25 cellular contexts compared by ENCODE assay signal in the genomic region with DNA sequence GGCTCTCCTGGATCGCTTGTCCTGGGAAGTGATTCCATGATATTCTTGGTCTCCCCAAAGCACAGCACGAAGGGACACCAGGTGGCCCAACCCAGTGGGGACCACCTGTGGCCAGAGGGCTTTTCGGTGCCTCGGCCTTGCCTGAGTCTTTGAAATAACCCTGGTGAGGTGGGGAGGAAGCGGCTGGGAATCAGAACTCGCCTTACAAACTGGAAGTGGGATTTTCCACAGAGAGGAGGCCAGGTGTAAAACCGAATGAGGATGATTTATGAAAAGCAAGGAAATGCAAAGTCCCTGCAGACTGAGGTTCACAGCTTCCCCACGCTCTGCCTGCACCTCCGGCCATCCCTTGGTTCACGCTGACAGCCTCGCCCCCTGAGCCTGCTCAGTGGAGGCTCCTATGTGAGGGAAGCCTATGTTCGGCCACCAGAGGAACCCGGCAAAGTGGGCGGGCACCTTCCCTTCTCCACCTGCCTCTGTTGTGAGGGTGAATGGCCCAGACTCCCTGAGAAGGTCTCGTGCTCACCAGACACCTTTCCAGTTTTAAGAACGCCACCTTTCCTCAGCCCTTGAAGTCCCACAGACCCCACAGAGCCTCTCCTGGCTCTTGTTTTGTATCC.
DNase-seq lines count a peak whose midpoint lies in the region; ATAC-seq, FAIRE-seq and TF ChIP-seq lines count a peak whose summit lies in the region.
"Had no signal": no experiment of that assay in that cellular context is flagged by ENCODE, and none has a peak within 500 bp of the region (broad histone marks: within the 10 kb centered on the region; RNA-seq: fewer than 3 reads in every experiment).

No MANE protein-coding gene starts in this region.

- H3K27me3 ChIP-seq in H1 (replicated peaks in 1 of 4; ENCODE audit: control insufficient read depth in 3 of 4, extremely low read depth in 1 of 4, insufficient read depth in 3 of 4, low read length in 3 of 4) (no peaks in the 10 kb centered on the region), PC-9 (ENCODE audit: insufficient read depth, low read depth) (0 out of 2 replicates have a peak, but pooled peaks cover 3% of the 10 kb centered on the region)
- H3K27me3 ChIP-seq: BLaER1 had no signal

- CTCF ChIA-PET in H1 (lab: Charles Lee; ENCODE audit: partially characterized antibody), result no interaction called here
- CTCF ChIA-PET in PC-9 (lab: Charles Lee), result no interaction called here

- H3K9me3 Mint-ChIP-seq in chondrocyte (ENCODE audit: low read depth), result no peaks in the 10 kb centered on the region
- H3K9me3 Mint-ChIP-seq: CD4-positive, alpha-beta memory T cell; CD8-positive, alpha-beta memory T cell had no signal

- peak overlapping the region; percentile 57 for H4K8ac ChIP-seq in H1 (ENCODE audit: extremely low read depth, insufficient read depth, low read length)

- H3K36me3 ChIP-seq in H1 (ENCODE audit: control insufficient read depth in 2 of 4, insufficient read depth in 4 of 4, low read length in 3 of 4) (no peaks in the 10 kb centered on the region), PC-9 (ENCODE audit: low read depth) (no peaks in the 10 kb centered on the region)
- H3K36me3 ChIP-seq: BE2C, BLaER1 had no signal

- no peak overlapping the region for H2BK20ac ChIP-seq in H1 (ENCODE audit: low read length)

- H2BK5ac ChIP-seq in H1 (ENCODE audit: low read depth, low read length), result no peak overlapping the region

- no peak overlapping the region for H2BK12ac ChIP-seq in H1 (ENCODE audit: low read depth, low read length)

- no peak overlapping the region for H2AK5ac ChIP-seq in H1 (ENCODE audit: low read depth, low read length)

- H3K23me2 ChIP-seq in H1 (ENCODE audit: low read depth, low read length), result no peaks in the 10 kb centered on the region

- H3K4me2 ChIP-seq in H1 (ENCODE audit: insufficient read depth in 1 of 2, low read depth in 2 of 2, low read length in 2 of 2), result no peak overlapping the region
- H3K4me2 ChIP-seq in PC-9, result no peak overlapping the region
- H3K4me2 ChIP-seq: BLaER1 had no signal

- H4K20me1 ChIP-seq in H1 (replicated peaks in 1 of 2; ENCODE audit: control insufficient read depth in 1 of 2, insufficient read depth in 2 of 2, low read length in 2 of 2) (no peaks in the 10 kb centered on the region), PC-9 (ENCODE audit: insufficient read depth) (no peaks in the 10 kb centered on the region)
- H4K20me1 ChIP-seq: BLaER1 had no signal

- intact Hi-C loops in posterior vena cava (cut with DNase I) (no loop called here), PC-9 (cut with micrococcal nuclease; ENCODE audit: unreplicated experiment) (no loop called here)

- H3K18ac ChIP-seq in H1 (ENCODE audit: extremely low read depth, low read length), result no peak overlapping the region

- no peak for FAIRE-seq in H1 (lab: Jason Lieb, UNC)
- FAIRE-seq: A204.1, GM12891, GM19239 had no signal

- H3K9ac ChIP-seq in H1 (replicated peaks in 1 of 4; ENCODE audit: extremely low read depth in 1 of 4, low read depth in 3 of 4, low read length in 3 of 4), result no peak overlapping the region
- H3K9ac ChIP-seq: BLaER1 had no signal

- TF ChIP-seq CTCF in chondrocyte (IDR thresholded peaks at IDR 0.05) (no peak), H1 (IDR thresholded peaks at IDR 0.05; ENCODE audit: control extremely low read depth in 1 of 3, insufficient read depth in 1 of 3, low read depth in 1 of 3, low read length in 3 of 3) (no peak), PC-9 (conservative IDR thresholded peaks at IDR 0.05) (no peak)

- H3K27ac ChIP-seq in H1 (ENCODE audit: low read depth, low read length), result no peak overlapping the region
- H3K27ac ChIP-seq in PC-9, result no peak overlapping the region
- H3K27ac ChIP-seq: BLaER1 had no signal

- no peak overlapping the region for H3K56ac ChIP-seq in H1 (replicated peaks; ENCODE audit: insufficient read length, low read depth, low read length)

- H4K91ac ChIP-seq in H1 (replicated peaks; ENCODE audit: insufficient read length, low read length), result no peak overlapping the region

- H3K23ac ChIP-seq in H1 (ENCODE audit: insufficient read length), result no peak overlapping the region

- H3K4me1 Mint-ChIP-seq in chondrocyte (ENCODE audit: low read depth), result no peaks in the 10 kb centered on the region
- H3K4me1 Mint-ChIP-seq: CD4-positive, alpha-beta memory T cell; CD4-positive, CD25-positive, alpha-beta regulatory T cell; CD8-positive, alpha-beta memory T cell had no signal

- no peaks in the 10 kb centered on the region for H3K9me2 ChIP-seq in PC-9 (ENCODE audit: insufficient read depth)

- H3K4me1 ChIP-seq in H1 (replicated peaks in 1 of 4; ENCODE audit: control insufficient read depth in 3 of 4, insufficient read depth in 4 of 4, low read length in 3 of 4) (no peaks in the 10 kb centered on the region), PC-9 (replicated peaks; ENCODE audit: insufficient read depth) (no peaks in the 10 kb centered on the region)
- H3K4me1 ChIP-seq: BE2C had no signal

- no peak for TF ChIP-seq RAD21 in H1 (IDR thresholded peaks at IDR 0.05 in 1 of 2, conservative IDR thresholded peaks at IDR 0.05 in 1 of 2; ENCODE audit: low read depth in 2 of 2, low read length in 2 of 2)

- H4K5ac ChIP-seq in H1 (ENCODE audit: insufficient read length, low read depth, low read length), result no peak overlapping the region

- H3K4ac ChIP-seq in H1 (replicated peaks; ENCODE audit: insufficient read length, low read depth, low read length), result no peak overlapping the region

- H3K27ac Mint-ChIP-seq in chondrocyte (ENCODE audit: unreplicated experiment), result no peak overlapping the region
- H3K27ac Mint-ChIP-seq: CD14-positive monocyte; CD4-positive, alpha-beta memory T cell; CD4-positive, CD25-positive, alpha-beta regulatory T cell; CD8-positive, alpha-beta memory T cell had no signal

- H3K4me3 ChIP-seq in H1 (ENCODE audit: extremely low read depth in 1 of 4, insufficient read depth in 2 of 4, low read depth in 3 of 4, low read length in 4 of 4) (no peak overlapping the region), PC-9 (no peak overlapping the region)
- H3K4me3 ChIP-seq: BLaER1 had no signal

- TF ChIP-seq POLR2A in H1 (IDR thresholded peaks at IDR 0.05; ENCODE audit: control extremely low read depth in 1 of 2, low read depth in 2 of 2, low read length in 2 of 2), result no peak

- peak; percentile 81 for DNase-seq in chondrocyte (ENCODE audit: low spot score)
- DNase-seq in H1 (ENCODE audit: low read depth in 1 of 2, low spot score in 2 of 2), result no peak
- DNase-seq in posterior vena cava (ENCODE audit: low spot score), result peak; percentile 64
- no peak for DNase-seq in PC-9
- DNase-seq: 8988T; ACHN; BE2C; C1 segment of cervical spinal cord; CD4-positive, alpha-beta memory T cell; CD4-positive, CD25-positive, alpha-beta regulatory T cell; CD8-positive, alpha-beta memory T cell; DMS 273 treated with DMSO at 0.1 percent for 48 hours; DMS153; DMS53; DMS79; DND-41; EL; GF-D8 had no signal

- H2BK15ac ChIP-seq in H1 (ENCODE audit: low read length), result no peak overlapping the region

- no peaks in the 10 kb centered on the region for H3K36me3 Mint-ChIP-seq in chondrocyte (ENCODE audit: low read depth)
- H3K36me3 Mint-ChIP-seq: CD14-positive monocyte; CD4-positive, alpha-beta memory T cell; CD4-positive, CD25-positive, alpha-beta regulatory T cell; CD8-positive, alpha-beta memory T cell had no signal

- H3K79me1 ChIP-seq in H1 (ENCODE audit: low read depth, low read length), result peaks cover 3% of the 10 kb centered on the region; the same call in 1 of the 2 replicates

- H3K14ac ChIP-seq in H1 (ENCODE audit: insufficient read length), result no peak overlapping the region

- no TSS peak for BruUV-seq in PC-9 (replicated peaks; lab: Mats Ljungman, UMichigan)

- H3K4me3 Mint-ChIP-seq in chondrocyte (ENCODE audit: unreplicated experiment), result no peak overlapping the region
- H3K4me3 Mint-ChIP-seq: CD14-positive monocyte; CD4-positive, alpha-beta memory T cell; CD4-positive, CD25-positive, alpha-beta regulatory T cell; CD8-positive, alpha-beta memory T cell had no signal

- H3K27me3 Mint-ChIP-seq in chondrocyte (ENCODE audit: low read depth), result peaks cover 20% of the 10 kb centered on the region
- H3K27me3 Mint-ChIP-seq: CD4-positive, CD25-positive, alpha-beta regulatory T cell had no signal

- POLR2A ChIA-PET in H1 (lab: Charles Lee; ENCODE audit: partially characterized antibody) (no interaction called here), PC-9 (lab: Charles Lee; ENCODE audit: unreplicated experiment) (no interaction called here)

- H3K9me3 ChIP-seq in H1 (ENCODE audit: insufficient read depth in 2 of 2, low read depth in 1 of 2, low read length in 1 of 2) (peaks cover 0 to 3% of the 10 kb centered on the region in 2 experiments; a peak in 1 of 4 replicates), PC-9 (ENCODE audit: insufficient read depth, low read depth) (no peaks in the 10 kb centered on the region)
- H3K9me3 ChIP-seq: BE2C, BLaER1 had no signal

- no peak for TF ChIP-seq EP300 in H1 (IDR thresholded peaks at IDR 0.05; ENCODE audit: borderline replicate concordance in 1 of 2, low read depth in 2 of 2, low read length in 2 of 2)

- H3K79me2 ChIP-seq in H1 (ENCODE audit: control insufficient read depth in 1 of 2, insufficient read depth in 2 of 2, low read length in 2 of 2), result no peaks in the 10 kb centered on the region
- H3K79me2 ChIP-seq in PC-9 (ENCODE audit: low read depth), result no peaks in the 10 kb centered on the region

- no peaks in the 10 kb centered on the region for H3F3A ChIP-seq in PC-9 (ENCODE audit: insufficient read depth, low read depth)

- WGBS in H1 (ENCODE audit: extremely low coverage in 1 of 2, insufficient coverage in 1 of 2, insufficient read length in 1 of 2, insufficient replicate concordance in 2 of 2, low coverage in 1 of 2, low lambda C conversion rate in 2 of 2, missing lambda C conversion rate in 1 of 2), 2 experiments, result 92% methylated on average over 14 of the region's 16 CpGs; no CpG with 5 or more reads in 1 of the 2 experiments

- H2AFZ ChIP-seq in H1 (ENCODE audit: low read length), result no peak overlapping the region
- H2AFZ ChIP-seq in PC-9, result no peak overlapping the region

- ATAC-seq in HG02642 (IDR thresholded peaks at IDR 0.05; ENCODE audit: poor library complexity, unreplicated experiment) (no peak), GM19328 (IDR thresholded peaks at IDR 0.05; ENCODE audit: unreplicated experiment) (no peak)

- no peak overlapping the region for H2BK120ac ChIP-seq in H1 (replicated peaks; ENCODE audit: low read depth, low read length)

TF ChIP-seq in H1, 55 proteins besides CTCF, POLR2A, EP300 and RAD21 (continues in another document):
- TF ChIP-seq BRCA1 (IDR thresholded peaks at IDR 0.05; ENCODE audit: low read depth, low read length), result no peak
- TF ChIP-seq GTF2F1 (IDR thresholded peaks at IDR 0.05; ENCODE audit: borderline replicate concordance, low read depth, low read length), result no peak
- no peak for TF ChIP-seq EGR1 (IDR thresholded peaks at IDR 0.05; ENCODE audit: borderline replicate concordance, low read depth, low read length)
- no peak for TF ChIP-seq SP4 (IDR thresholded peaks at IDR 0.05; ENCODE audit: low read length)
- no peak for TF ChIP-seq KDM1A (IDR thresholded peaks at IDR 0.05; ENCODE audit: borderline replicate concordance, low read length)
- TF ChIP-seq RFX5 (IDR thresholded peaks at IDR 0.05; ENCODE audit: borderline replicate concordance, low read depth, low read length), result no peak
- TF ChIP-seq ZNF274 (IDR thresholded peaks at IDR 0.05; ENCODE audit: borderline replicate concordance, extremely low read depth, low read length), result no peak
- no peak for TF ChIP-seq HDAC2 (IDR thresholded peaks at IDR 0.05; ENCODE audit: borderline replicate concordance in 1 of 2, low read depth in 2 of 2, low read length in 2 of 2)

Comparison
In these comparisons a context has a peak if more than half of its experiments do, and no peak if none do; other contexts are left out.
1. DNase-seq: peak in chondrocyte (single experiment) and posterior vena cava (single experiment); none in H1 (0 of 2) and PC-9 (0 of 2).